1 cellular context compared by ENCODE assay signal in genomic region chr11:2902784-2903671, GRCh38.
TF ChIP-seq lines count a peak whose summit lies in the region.

No MANE protein-coding gene starts in this region.

TF ChIP-seq in HepG2, 621 proteins besides CTCF, POLR2A, EP300 and RAD21 (continued from another document and continues in another):
- 0 out of 2 replicates have a peak, but pooled peaks have one; percentile 5 for TF ChIP-seq ZNF574 (CRISPR knock-in tag; IDR thresholded peaks at IDR 0.05)
- TF ChIP-seq NFE2L2 (IDR thresholded peaks at IDR 0.05; ENCODE audit: low read length): peak; percentile 92
- TF ChIP-seq POGK (CRISPR knock-in tag; conservative IDR thresholded peaks at IDR 0.05): 0 out of 2 replicates have a peak, but pooled peaks have one; percentile 7
- TF ChIP-seq HNF4A (CRISPR knock-in tag; IDR thresholded peaks at IDR 0.05): peak; percentile 84
- TF ChIP-seq SAP130 (CRISPR knock-in tag; IDR thresholded peaks at IDR 0.05; ENCODE audit: low read depth): peak; percentile 82
- peak; percentile 96 for TF ChIP-seq ZNF121 (CRISPR knock-in tag; IDR thresholded peaks at IDR 0.05)
- peak; percentile 51; the same call in 1 of the 2 replicates for TF ChIP-seq HMGXB3 (CRISPR knock-in tag; IDR thresholded peaks at IDR 0.05; ENCODE audit: borderline replicate concordance)
- TF ChIP-seq ZMYM3 (CRISPR knock-in tag; IDR thresholded peaks at IDR 0.05): no peak
- TF ChIP-seq TARDBP (CRISPR knock-in tag; IDR thresholded peaks at IDR 0.05): 0 out of 2 replicates have a peak, but pooled peaks have one; percentile 11
- TF ChIP-seq ZNF136 (CRISPR knock-in tag; IDR thresholded peaks at IDR 0.05; ENCODE audit: low read depth): 0 out of 2 replicates have a peak, but pooled peaks have one; percentile 33
- peak; percentile 20; the same call in 1 of the 2 replicates for TF ChIP-seq YEATS2 (CRISPR knock-in tag; IDR thresholded peaks at IDR 0.05; ENCODE audit: borderline replicate concordance)
- 0 out of 2 replicates have a peak, but pooled peaks have one; percentile 58 for TF ChIP-seq ZNF747 (CRISPR knock-in tag; IDR thresholded peaks at IDR 0.05; ENCODE audit: borderline replicate concordance)
- no peak for TF ChIP-seq ATAD3A (CRISPR knock-in tag; IDR thresholded peaks at IDR 0.05)
- peak; percentile 53 for TF ChIP-seq THAP11 (CRISPR knock-in tag; IDR thresholded peaks at IDR 0.05)
- 0 out of 2 replicates have a peak, but pooled peaks have one; percentile 44 for TF ChIP-seq HBP1 (CRISPR knock-in tag; IDR thresholded peaks at IDR 0.05; ENCODE audit: low read depth)
- TF ChIP-seq HOXA9 (CRISPR knock-in tag; IDR thresholded peaks at IDR 0.05; ENCODE audit: borderline replicate concordance): no peak
- TF ChIP-seq GZF1 (CRISPR knock-in tag; IDR thresholded peaks at IDR 0.05): peak; percentile 25; the same call in 1 of the 2 replicates
- peak; percentile 53; the same call in 1 of the 2 replicates for TF ChIP-seq DPF2 (CRISPR knock-in tag; IDR thresholded peaks at IDR 0.05; ENCODE audit: borderline replicate concordance, low read depth)
- TF ChIP-seq PATZ1 (CRISPR knock-in tag; IDR thresholded peaks at IDR 0.05): peak; percentile 42
- TF ChIP-seq PBX3 (CRISPR knock-in tag; IDR thresholded peaks at IDR 0.05; ENCODE audit: borderline replicate concordance): no peak
- peak; percentile 71 for TF ChIP-seq ZNF772 (CRISPR knock-in tag; IDR thresholded peaks at IDR 0.05)
- TF ChIP-seq ZNF720 (CRISPR knock-in tag; IDR thresholded peaks at IDR 0.05): no peak
- peak; percentile 45; the same call in 1 of the 2 replicates for TF ChIP-seq DMAP1 (CRISPR knock-in tag; IDR thresholded peaks at IDR 0.05)
- TF ChIP-seq POLR2G (IDR thresholded peaks at IDR 0.05; ENCODE audit: low read depth, low read length): peak; percentile 81
- peak; percentile 60; the same call in 1 of the 2 replicates for TF ChIP-seq PHF8 (CRISPR knock-in tag; IDR thresholded peaks at IDR 0.05)
- TF ChIP-seq MXD4 (CRISPR knock-in tag; IDR thresholded peaks at IDR 0.05): 0 out of 2 replicates have a peak, but pooled peaks have one; percentile 8
- peak; percentile 56; the same call in 1 of the 2 replicates for TF ChIP-seq GLI4 (CRISPR knock-in tag; IDR thresholded peaks at IDR 0.05; ENCODE audit: borderline replicate concordance)
- TF ChIP-seq ZNF343 (CRISPR knock-in tag; IDR thresholded peaks at IDR 0.05): peak; percentile 78
- no peak for TF ChIP-seq ZNF614 (CRISPR knock-in tag; IDR thresholded peaks at IDR 0.05; ENCODE audit: borderline replicate concordance)
- TF ChIP-seq ZFP36L2 (CRISPR knock-in tag; IDR thresholded peaks at IDR 0.05): no peak
- TF ChIP-seq MEIS1 (CRISPR knock-in tag; IDR thresholded peaks at IDR 0.05; ENCODE audit: borderline replicate concordance): peak; percentile 74; the same call in 1 of the 2 replicates
- peak; percentile 10; the same call in 1 of the 2 replicates for TF ChIP-seq HIC2 (CRISPR knock-in tag; IDR thresholded peaks at IDR 0.05; ENCODE audit: low read depth)
- TF ChIP-seq ZHX2 (IDR thresholded peaks at IDR 0.05; ENCODE audit: low read depth): 0 out of 2 replicates have a peak, but pooled peaks have one; percentile 18
- TF ChIP-seq ZHX2 (CRISPR knock-in tag; IDR thresholded peaks at IDR 0.05; ENCODE audit: borderline replicate concordance): no peak
